In genomic region chr5:116577064-116577788, GRCh38 we compare ENCODE assay signal across 11 cellular contexts. TPM values are rescaled to one million over a fixed set of nuclear protein-coding genes. Genes with fewer than 3 reads are reported as not detected.
DNase-seq lines count a peak whose midpoint lies in the region; ATAC-seq and TF ChIP-seq lines count a peak whose summit lies in the region.
"Had no signal": no experiment of that assay in that cellular context is flagged by ENCODE, and none has a peak within 500 bp of the region (broad histone marks: within the 10 kb centered on the region; RNA-seq: fewer than 3 reads in every experiment).

No MANE protein-coding gene starts in this region.

- H3K9me3 ChIP-seq in thyroid gland: no peaks in the 10 kb centered on the region

- H3K36me3 Mint-ChIP-seq in activated naive CD8-positive, alpha-beta T cell treated with anti-CD3 and anti-CD28 coated beads, Interleukin-2, amount 50 U/mL, for 24 hours (ENCODE audit: low read depth): no peaks in the 10 kb centered on the region

- no peak overlapping the region for H3K4me3 Mint-ChIP-seq in activated naive CD8-positive, alpha-beta T cell treated with anti-CD3 and anti-CD28 coated beads, Interleukin-2, amount 50 U/mL, for 24 hours

- H3K27me3 ChIP-seq in thyroid gland: no peaks in the 10 kb centered on the region

- TF ChIP-seq CTCF in GM10266 (IDR thresholded peaks at IDR 0.05; ENCODE audit: control insufficient read depth, insufficient read depth, low read depth, missing control alignments): no peak
- TF ChIP-seq CTCF in thyroid gland (IDR thresholded peaks at IDR 0.05): no peak

- H3K36me3 ChIP-seq in thyroid gland: no peaks in the 10 kb centered on the region

- TF ChIP-seq POLR2A in thyroid gland (IDR thresholded peaks at IDR 0.05): no peak

- DNase-seq in GM10266 (ENCODE audit: extremely low spot score) (peak; percentile 71), NCI-H1436 (lab: John Stamatoyannopoulos, UW) (no peak), thyroid gland (no peak), dermis blood vessel endothelial cell (no peak), OCI-M1 (lab: John Stamatoyannopoulos, UW) (no peak)
- peak; percentile 12 for DNase-seq in activated naive CD8-positive, alpha-beta T cell treated with anti-CD3 and anti-CD28 coated beads, Interleukin-2, amount 50 U/mL, for 24 hours
- DNase-seq: NCI-H2081 treated with DMSO at 0.1 percent for 48 hours had no signal

- H3K27ac ChIP-seq in thyroid gland: no peak overlapping the region
- H3K27ac ChIP-seq: parathyroid adenoma had no signal

- 89 to 91% methylated on average over 12 of the region's 12 CpGs for WGBS in thyroid gland, 2 donors

- no peaks in the 10 kb centered on the region for H3K9me3 Mint-ChIP-seq in activated naive CD8-positive, alpha-beta T cell treated with anti-CD3 and anti-CD28 coated beads, Interleukin-2, amount 50 U/mL, for 24 hours

- no peak overlapping the region for H3K4me3 ChIP-seq in thyroid gland (replicated peaks in 1 of 3)

- H3K27ac Mint-ChIP-seq in activated naive CD8-positive, alpha-beta T cell treated with anti-CD3 and anti-CD28 coated beads, Interleukin-2, amount 50 U/mL, for 24 hours: no peak overlapping the region

- H3K4me1 ChIP-seq in thyroid gland: no peaks in the 10 kb centered on the region

- peak; percentile 63 for ATAC-seq in GM19438 (IDR thresholded peaks at IDR 0.05; ENCODE audit: low read depth, unreplicated experiment)
- peak; percentile 46 for ATAC-seq in HG03066 (IDR thresholded peaks at IDR 0.05; ENCODE audit: low read depth, unreplicated experiment)
- ATAC-seq in activated naive CD8-positive, alpha-beta T cell treated with anti-CD3 and anti-CD28 coated beads, Interleukin-2, amount 50 U/mL, for 24 hours: peak; percentile 18
- ATAC-seq: esophagus mucosa had no signal

- H3K27me3 Mint-ChIP-seq in activated naive CD8-positive, alpha-beta T cell treated with anti-CD3 and anti-CD28 coated beads, Interleukin-2, amount 50 U/mL, for 24 hours: peaks cover 71% of the 10 kb centered on the region

- peaks cover 29% of the 10 kb centered on the region for H3K4me1 Mint-ChIP-seq in activated naive CD8-positive, alpha-beta T cell treated with anti-CD3 and anti-CD28 coated beads, Interleukin-2, amount 50 U/mL, for 24 hours

- intact Hi-C loops in thyroid gland (cut with DNase I): loop anchor here (5.0 kb wide), 1 partner anchor 370 kb away; no protein-coding TSS in a partner anchor

RNA-seq across cellular contexts. Expression of gene SEMA6A, which starts 2.6 kb away (rescaled TPM):
- total RNA-seq in thyroid gland (10 to 100 TPM; 27.6 to 37.9 (median 30.4) TPM), dermis blood vessel endothelial cell (21.1 and 38.1 TPM in 2 replicates)

Comparison
In these comparisons a context has a peak if more than half of its experiments do, and no peak if none do; other contexts are left out.
1. DNase-seq: peak in GM10266 (single experiment) and activated naive CD8-positive, alpha-beta T cell treated with anti-CD3 and anti-CD28 coated beads, Interleukin-2, amount 50 U/mL, for 24 hours (single experiment); none in NCI-H1436 (single experiment), thyroid gland (0 of 2), dermis blood vessel endothelial cell (single experiment) and OCI-M1 (single experiment).
2. Peak in every context shown above with its lines, with median percentiles within 50 percentile points of each other: ATAC-seq.